7 cellular contexts compared by ENCODE assay signal in the genomic region with DNA sequence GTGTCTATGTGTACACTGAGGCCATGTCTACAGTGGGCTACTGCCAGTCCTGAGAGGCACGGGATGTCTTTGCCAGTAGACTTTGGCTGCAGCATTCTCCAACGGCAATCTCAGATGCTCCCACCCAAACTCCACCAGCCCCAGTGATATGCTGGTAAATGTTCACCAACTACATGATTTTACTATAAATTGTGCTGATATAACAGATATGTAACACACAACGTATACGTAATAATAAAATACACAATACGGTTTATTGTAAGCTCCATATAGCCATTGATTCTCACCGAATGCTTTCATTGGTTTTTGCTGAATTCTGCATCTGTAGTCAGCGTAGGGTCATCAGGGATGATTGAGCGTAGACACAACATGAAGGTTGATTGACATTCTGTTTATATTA. TPM values are rescaled to one million over a fixed set of nuclear protein-coding genes. Genes with fewer than 3 reads are reported as not detected.
"Had no signal": no experiment of that assay in that cellular context is flagged by ENCODE, and none has a peak within 500 bp of the region (broad histone marks: within the 10 kb centered on the region; RNA-seq: fewer than 3 reads in every experiment).

No MANE protein-coding gene starts in this region.

- H3K4me1 Mint-ChIP-seq: GM23338, IgD-negative memory B cell had no signal

- DNase-seq: H9, HCEC 1CT, KG1 had no signal

- H2AFZ ChIP-seq: GM23338 had no signal

- H3K4me3 ChIP-seq: GM23338 had no signal

- H3K27ac Mint-ChIP-seq: GM23338, H9, IgD-negative memory B cell had no signal

- H3K4me2 ChIP-seq: GM23338 had no signal

- ATAC-seq: GM23338 had no signal

- H3K9me3 Mint-ChIP-seq: GM23338, H9 had no signal

- H3K4me3 Mint-ChIP-seq: GM23338, H9, IgD-negative memory B cell had no signal

RNA-seq across cellular contexts. Expression of a gene that starts 47.3 kb away (rescaled TPM):
- total RNA-seq: GM23338, H1, H9, HT-29 had no signal
- polyA plus RNA-seq: GM23338, H1, IgD-negative memory B cell had no signal
